In genomic region chr3:15557511-15557946, GRCh38 we compare ENCODE assay signal across 8 cellular contexts. TPM values are rescaled to one million over a fixed set of nuclear protein-coding genes. Genes with fewer than 3 reads are reported as not detected.
A peak's percentile ranks its signal among the peaks of the same experiment; 100 is the strongest.
DNase-seq lines count a peak whose midpoint lies in the region; ATAC-seq and TF ChIP-seq lines count a peak whose summit lies in the region.

No MANE protein-coding gene starts in this region.

- TF ChIP-seq POLR2A in esophagus squamous epithelium (IDR thresholded peaks at IDR 0.05): no peak

- H2AFZ ChIP-seq in neuronal stem cell (ENCODE audit: low read length): peak overlapping the region; percentile 69

- H3K18ac ChIP-seq in neuronal stem cell (ENCODE audit: low read length): no peak overlapping the region

- peaks cover 34 to 46% (median 37%) of the 10 kb centered on the region in 10 experiments for H3K4me1 ChIP-seq in BLaER1 treated with 17β-estradiol and CSF1 and Interleukin-3, amounts not matched to agents 10 nM and 100 nM
- H3K4me1 ChIP-seq in esophagus squamous epithelium (peaks cover 0 to 22% (median 0%) of the 10 kb centered on the region in 3 donors), neuronal stem cell (ENCODE audit: control insufficient read depth in 2 of 2, insufficient read depth in 1 of 2, low read depth in 1 of 2, low read length in 2 of 2) (peaks cover 0 to 2% of the 10 kb centered on the region in 2 donors), aorta (ENCODE audit: control insufficient read depth in 1 of 2, insufficient read depth in 2 of 2, low read length in 2 of 2) (no peaks in the 10 kb centered on the region)

- no peaks in the 10 kb centered on the region for H3K79me1 ChIP-seq in neuronal stem cell (ENCODE audit: low read depth, low read length)

- H3K36me3 ChIP-seq in BLaER1 treated with 17β-estradiol and CSF1 and Interleukin-3, amounts not matched to agents 10 nM and 100 nM: peaks cover 25 to 63% (median 40%) of the 10 kb centered on the region in 11 experiments
- H3K36me3 ChIP-seq in esophagus squamous epithelium: peaks cover 0 to 59% (median 0%) of the 10 kb centered on the region in 3 donors
- H3K36me3 ChIP-seq in neuronal stem cell (replicated peaks in 1 of 2; ENCODE audit: control insufficient read depth in 2 of 2, insufficient read depth in 2 of 2, low read length in 2 of 2): peaks cover 8 to 29% of the 10 kb centered on the region in 2 donors
- H3K36me3 ChIP-seq in aorta (ENCODE audit: control insufficient read depth in 1 of 2, insufficient read depth in 2 of 2, low read length in 1 of 2): peaks cover 0 to under 1% of the 10 kb centered on the region in 2 donors

- H3K27me3 ChIP-seq in BLaER1 treated with 17β-estradiol and CSF1 and Interleukin-3, amounts not matched to agents 10 nM and 100 nM: no peaks in the 10 kb centered on the region
- H3K27me3 ChIP-seq in esophagus squamous epithelium (no peaks in the 10 kb centered on the region), neuronal stem cell (ENCODE audit: control insufficient read depth in 3 of 3, insufficient read depth in 3 of 3, low read depth in 1 of 3, low read length in 3 of 3) (no peaks in the 10 kb centered on the region), aorta (ENCODE audit: control insufficient read depth in 1 of 2, insufficient read depth in 2 of 2, low read length in 1 of 2) (no peaks in the 10 kb centered on the region)

- 0 out of 22 replicates have a peak, but pooled peaks cover 0 to 3% (median 0%) of the 10 kb centered on the region in 11 experiments for H4K20me1 ChIP-seq in BLaER1 treated with 17β-estradiol and CSF1 and Interleukin-3, amounts not matched to agents 10 nM and 100 nM

- no peak overlapping the region for H3K4ac ChIP-seq in neuronal stem cell (ENCODE audit: low read length)

- H2BK12ac ChIP-seq in neuronal stem cell (ENCODE audit: low read length): no peak overlapping the region

- no peak overlapping the region for H3K9ac ChIP-seq in BLaER1 treated with 17β-estradiol and CSF1 and Interleukin-3, amounts not matched to agents 10 nM and 100 nM
- H3K9ac ChIP-seq in neuronal stem cell (ENCODE audit: low read depth, low read length, poor library complexity): no peak overlapping the region

- H3K14ac ChIP-seq in neuronal stem cell (ENCODE audit: low read length): no peak overlapping the region

- H2BK15ac ChIP-seq in neuronal stem cell (ENCODE audit: low read length): no peak overlapping the region

- H3K4me2 ChIP-seq in BLaER1 treated with 17β-estradiol and CSF1 and Interleukin-3, amounts not matched to agents 10 nM and 100 nM: peak overlapping the region; percentile 29 to 85 (median 74); a peak in 16 of 22 replicates
- no peak overlapping the region for H3K4me2 ChIP-seq in neuronal stem cell (ENCODE audit: insufficient read depth, low read length, poor library complexity, severe bottlenecking)

- DNase-seq in NOMO-1 treated with DMSO at 0.1 percent for 48 hours (lab: John Stamatoyannopoulos, UW; ENCODE audit: unreplicated experiment) (peak; percentile 73), esophagus squamous epithelium (lab: John Stamatoyannopoulos, UW) (peak; percentile 3), neuronal stem cell (ENCODE audit: low spot score) (peak; percentile 17), aorta (no peak)
- peak; percentile 8 for DNase-seq in activated CD8-positive, alpha-beta memory T cell treated with anti-CD3 and anti-CD28 coated beads, Interleukin-2, amount 50 U/mL, for 1 hour (ENCODE audit: extremely low read depth)

- no peak overlapping the region for H4K8ac ChIP-seq in neuronal stem cell (ENCODE audit: low read depth, low read length)

- H4K91ac ChIP-seq in neuronal stem cell (ENCODE audit: low read depth, low read length, poor library complexity): no peak overlapping the region

- ATAC-seq in GM18867 (IDR thresholded peaks at IDR 0.05; ENCODE audit: unreplicated experiment): peak; percentile 77
- peak; percentile 76 for ATAC-seq in HG03432 (IDR thresholded peaks at IDR 0.05; ENCODE audit: unreplicated experiment)
- ATAC-seq in aorta (ENCODE audit: low FRiP score): peak; percentile 82

- intact Hi-C loops in esophagus squamous epithelium (cut with DNase I) (no loop called here), aorta (cut with DNase I) (loop anchor here (2.0 to 10.0 kb wide), 4 partner anchors 130 to 355 kb away; partner anchors contain the start of genes EAF1 (in 2 of the 2), METTL6 (in 2 of the 2) and CAPN7 (in 1 of the 2))

- no peak overlapping the region for H3K4me3 ChIP-seq in BLaER1 treated with 17β-estradiol and CSF1 and Interleukin-3, amounts not matched to agents 10 nM and 100 nM
- H3K4me3 ChIP-seq in esophagus squamous epithelium: no peak overlapping the region
- H3K4me3 ChIP-seq in neuronal stem cell (ENCODE audit: low read length in 2 of 2): no peak overlapping the region
- no peak overlapping the region for H3K4me3 ChIP-seq in aorta (ENCODE audit: low read length in 2 of 2)

- peak overlapping the region in 1 of 11 experiments; percentile 70; a peak in 2 of 22 replicates for H3K27ac ChIP-seq in BLaER1 treated with 17β-estradiol and CSF1 and Interleukin-3, amounts not matched to agents 10 nM and 100 nM
- no peak overlapping the region for H3K27ac ChIP-seq in esophagus squamous epithelium
- H3K27ac ChIP-seq in neuronal stem cell (replicated peaks; ENCODE audit: low read length): no peak overlapping the region
- no peak overlapping the region for H3K27ac ChIP-seq in aorta (ENCODE audit: low read depth in 1 of 2, low read length in 2 of 2)

- no peak overlapping the region for H3K23ac ChIP-seq in neuronal stem cell (ENCODE audit: low read depth, low read length, poor library complexity)

- H2AK5ac ChIP-seq in neuronal stem cell (ENCODE audit: low read depth, low read length): no peak overlapping the region

- H2BK5ac ChIP-seq in neuronal stem cell (ENCODE audit: low read length): no peak overlapping the region

- WGBS in esophagus squamous epithelium, 2 donors: 0 to 5% methylated on average over 3 of the region's 3 CpGs
- WGBS in neuronal stem cell (ENCODE audit: extremely low coverage in 2 of 2, insufficient read length in 2 of 2, insufficient replicate concordance in 1 of 2), 2 donors: no CpG with 5 or more reads among the region's 3 CpGs
- WGBS in aorta, 2 donors: 2 to 8% methylated on average over 3 of the region's 3 CpGs

- no peak overlapping the region for H2BK120ac ChIP-seq in neuronal stem cell (ENCODE audit: low read depth, low read length)

- no peaks in the 10 kb centered on the region for H3K9me3 ChIP-seq in BLaER1 treated with 17β-estradiol and CSF1 and Interleukin-3, amounts not matched to agents 10 nM and 100 nM (replicated peaks in 1 of 11)
- no peaks in the 10 kb centered on the region for H3K9me3 ChIP-seq in esophagus squamous epithelium
- H3K9me3 ChIP-seq in neuronal stem cell (replicated peaks in 1 of 2; ENCODE audit: control insufficient read depth in 2 of 2, insufficient read depth in 1 of 2, low read depth in 1 of 2, low read length in 2 of 2): no peaks in the 10 kb centered on the region
- H3K9me3 ChIP-seq in aorta (ENCODE audit: control insufficient read depth, low read length): no peaks in the 10 kb centered on the region

- TF ChIP-seq CTCF in esophagus squamous epithelium (IDR thresholded peaks at IDR 0.05): peak; percentile 17 to 73 (median 62)

RNA-seq across cellular contexts. Expression of gene COLQ, which starts 36.0 kb away (rescaled TPM):
- 1 to 10 TPM in 1 of 4 donors, under 1 TPM in 3; 0.70 to 1.1 (median 0.89) TPM for total RNA-seq in esophagus squamous epithelium
- polyA plus RNA-seq in neuronal stem cell (2013, experiment 1 of 2): 2.2 TPM
- polyA plus RNA-seq in neuronal stem cell (2013, experiment 2 of 2): 2.1 TPM
- total RNA-seq in aorta: 10 to 100 TPM; 10.7 to 18.7 TPM
- 10 to 100 TPM in 1 of 2 donors, 1 to 10 TPM in 1; 1.8 to 16.6 TPM for polyA plus RNA-seq in aorta

RNA-seq across cellular contexts. Expression of gene HACL1, which starts 43.8 kb away (rescaled TPM):
- total RNA-seq in esophagus squamous epithelium (10 to 100 TPM in 2 of 4 donors, 1 to 10 TPM in 2; 3.3 to 22.3 (median 9.4) TPM), aorta (10 to 100 TPM; 20.6 to 27.1 TPM)
- 15.2 TPM for polyA plus RNA-seq in neuronal stem cell (2013, experiment 1 of 2)
- 15.7 TPM for polyA plus RNA-seq in neuronal stem cell (2013, experiment 2 of 2)
- 10 to 100 TPM; 13.3 to 26.0 TPM for polyA plus RNA-seq in aorta

RNA-seq across cellular contexts. Expression of gene BTD, which starts 44.0 kb away (rescaled TPM):
- 10 to 100 TPM in 3 of 4 donors, 1 to 10 TPM in 1; 7.7 to 16.6 (median 12.3) TPM for total RNA-seq in esophagus squamous epithelium
- 9.8 TPM for polyA plus RNA-seq in neuronal stem cell (2013, experiment 1 of 2)
- 9.6 TPM for polyA plus RNA-seq in neuronal stem cell (2013, experiment 2 of 2)
- 10 to 100 TPM; 11.7 to 17.6 TPM for total RNA-seq in aorta
- 10 to 100 TPM in 1 of 2 donors, 1 to 10 TPM in 1; 8.4 to 20.5 TPM for polyA plus RNA-seq in aorta

Comparison
In these comparisons a context has a peak if more than half of its experiments do, and no peak if none do; other contexts are left out.
1. DNase-seq: peak in NOMO-1 treated with DMSO at 0.1 percent for 48 hours (single experiment), activated CD8-positive, alpha-beta memory T cell treated with anti-CD3 and anti-CD28 coated beads, Interleukin-2, amount 50 U/mL, for 1 hour (single experiment), esophagus squamous epithelium (single experiment) and neuronal stem cell (single experiment); none in aorta (0 of 2).
2. RNA of gene COLQ, which starts 36.0 kb away (total RNA-seq): 10.7 to 18.7 TPM in aorta; 0.70 to 1.1 TPM in esophagus squamous epithelium; every median in the first group is over 4 times any median in the second.
3. Peak in every context shown above with its lines, with median percentiles within 50 percentile points of each other: ATAC-seq.